ENCODE assay signal across 8 cellular contexts in the genomic region with DNA sequence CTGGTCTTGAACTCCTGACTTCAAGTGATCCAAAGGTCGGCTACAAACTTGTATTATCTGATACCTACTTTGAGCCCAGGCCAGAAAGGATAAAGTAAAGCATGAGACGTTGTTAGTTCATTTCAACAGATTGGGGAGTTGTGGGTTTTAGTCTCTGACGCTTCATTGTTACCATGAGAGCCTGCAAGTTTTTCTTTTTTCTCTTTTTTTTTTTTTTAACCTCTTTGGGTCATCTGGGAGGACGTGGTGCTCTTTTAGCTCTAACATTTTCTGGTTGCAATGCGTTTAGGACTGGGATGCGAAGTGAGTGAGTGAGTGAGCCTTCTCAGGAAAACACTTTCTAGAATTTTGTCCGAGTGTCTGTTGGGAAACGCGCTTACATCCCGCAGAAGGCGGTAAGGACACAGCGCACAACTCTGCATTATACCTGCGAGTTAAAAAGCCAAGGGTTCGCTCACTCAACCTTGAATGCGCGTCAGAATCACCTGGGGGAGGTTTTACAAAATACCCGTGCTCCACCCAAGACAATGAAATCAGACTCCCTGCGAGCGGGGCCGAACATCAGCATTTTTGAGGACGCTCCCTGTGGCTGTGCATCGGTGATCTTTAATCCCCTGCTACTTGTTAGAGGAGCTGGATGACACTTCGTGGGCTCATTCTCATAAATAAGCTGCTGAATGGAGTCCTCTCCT. TPM values are rescaled to one million over a fixed set of nuclear protein-coding genes. Genes with fewer than 3 reads are reported as not detected.
A peak's percentile ranks its signal among the peaks of the same experiment; 100 is the strongest.
DNase-seq lines count a peak whose midpoint lies in the region; ATAC-seq and TF ChIP-seq lines count a peak whose summit lies in the region.

No MANE protein-coding gene starts in this region.

- no peak overlapping the region for H2BK120ac ChIP-seq in mesendoderm (ENCODE audit: low read depth, low read length)

- no peak overlapping the region for H3K23ac ChIP-seq in mesendoderm (ENCODE audit: low read length)

- peak overlapping the region; percentile 21 for H2BK5ac ChIP-seq in mesendoderm (ENCODE audit: low read length)

- peak; percentile 4 to 24 for ATAC-seq in upper lobe of left lung (ENCODE audit: low FRiP score in 2 of 2)
- ATAC-seq in HG03521 (IDR thresholded peaks at IDR 0.05; ENCODE audit: unreplicated experiment): no peak

- no peak overlapping the region for H2AK5ac ChIP-seq in mesendoderm (ENCODE audit: low read length)

- H2BK15ac ChIP-seq in mesendoderm (replicated peaks; ENCODE audit: low read depth): peak overlapping the region; percentile 48

- H3K36me3 ChIP-seq in mesendoderm (ENCODE audit: control insufficient read depth, insufficient read depth, low read length): no peaks in the 10 kb centered on the region
- peaks cover 0 to 10% (median 0%) of the 10 kb centered on the region in 4 donors for H3K36me3 ChIP-seq in upper lobe of left lung

- WGBS in mesendoderm (ENCODE audit: extremely low coverage, insufficient coverage, low lambda C conversion rate): no CpG with 5 or more reads among the region's 23 CpGs
- WGBS in upper lobe of left lung, 2 donors: 14 to 21% methylated on average over 23 of the region's 23 CpGs

- H3K9ac ChIP-seq in mesendoderm (ENCODE audit: low read length): peak overlapping the region; percentile 75

- no peaks in the 10 kb centered on the region for H3K9me3 ChIP-seq in upper lobe of left lung

- H3K79me2 ChIP-seq in mesendoderm (ENCODE audit: control insufficient read depth, insufficient read depth, low read length): no peaks in the 10 kb centered on the region

- TF ChIP-seq POLR2A in upper lobe of left lung (IDR thresholded peaks at IDR 0.05): no peak

- H3K18ac ChIP-seq in mesendoderm (ENCODE audit: low read length): peak overlapping the region; percentile 90

- peak overlapping the region; percentile 34 for H3K4me2 ChIP-seq in mesendoderm (ENCODE audit: low read length)

- TF ChIP-seq CTCF in coronary artery (IDR thresholded peaks at IDR 0.05): no peak
- no peak for TF ChIP-seq CTCF in upper lobe of left lung (IDR thresholded peaks at IDR 0.05)

- H3K79me1 ChIP-seq in mesendoderm (ENCODE audit: low read length): no peaks in the 10 kb centered on the region

- peak overlapping the region; percentile 76 for H3K4ac ChIP-seq in mesendoderm (ENCODE audit: low read depth, low read length)

- H4K8ac ChIP-seq in mesendoderm (ENCODE audit: low read depth, low read length): peak overlapping the region; percentile 57

- H3K4me1 ChIP-seq in mesendoderm (ENCODE audit: control insufficient read depth, low read depth, low read length) (no peaks in the 10 kb centered on the region), upper lobe of left lung (peaks cover 12 to 33% (median 22%) of the 10 kb centered on the region in 4 donors)

- TF ChIP-seq EP300 in upper lobe of left lung (IDR thresholded peaks at IDR 0.05): no peak

- peak overlapping the region; percentile 95 for H3K56ac ChIP-seq in mesendoderm (ENCODE audit: low read length)

- H4K5ac ChIP-seq in mesendoderm (ENCODE audit: low read length): peak overlapping the region; percentile 21

- H3K27me3 ChIP-seq in mesendoderm (ENCODE audit: insufficient read depth, low read length, poor library complexity) (no peaks in the 10 kb centered on the region), upper lobe of left lung (no peaks in the 10 kb centered on the region)

- DNase-seq in activated gamma-delta T cell treated with Interleukin-2 at 50 U/mL for 16 hours: peak; percentile 9
- no peak for DNase-seq in activated gamma-delta T cell (lab: John Stamatoyannopoulos, UW)
- peak; percentile 3 for DNase-seq in RPMI7951 (ENCODE audit: low read depth)
- no peak for DNase-seq in coronary artery (ENCODE audit: low spot score)
- DNase-seq in mesendoderm: peak; percentile 68
- peak in 1 of 2 donors; percentile 42 for DNase-seq in upper lobe of left lung
- DNase-seq in NCI-H1048 (lab: John Stamatoyannopoulos, UW): no peak

- H3K4me3 ChIP-seq in coronary artery (peak overlapping the region; percentile 95), mesendoderm (ENCODE audit: low read length) (peak overlapping the region; percentile 20), upper lobe of left lung (peak overlapping the region; percentile 58 to 89 (median 66))

- peak overlapping the region; percentile 92 to 98 for H3K27ac ChIP-seq in coronary artery
- H3K27ac ChIP-seq in mesendoderm (ENCODE audit: low read depth, low read length): peak overlapping the region; percentile 71
- peak overlapping the region; percentile 95 to 98 (median 97) for H3K27ac ChIP-seq in upper lobe of left lung

RNA-seq across cellular contexts. Expression of gene RNF135, which starts 0.7 kb away (rescaled TPM):
- total RNA-seq in RPMI7951 (2014; rRNA removed; shearing (Covaris generic)): 8.4 and 10.4 TPM in 2 replicates
- polyA plus RNA-seq in mesendoderm (2013, experiment 1 of 2): 5.7 TPM
- 5.4 TPM for polyA plus RNA-seq in mesendoderm (2013, experiment 2 of 2)
- total RNA-seq in upper lobe of left lung: 10 to 100 TPM; 24.9 to 70.2 (median 32.5) TPM

RNA-seq across cellular contexts. Expression of gene ADAP2, which starts 48.4 kb away (rescaled TPM):
- 0.20 TPM in 1 of 2 replicates, not detected in the other for total RNA-seq in RPMI7951 (2014; rRNA removed; shearing (Covaris generic))
- polyA plus RNA-seq in mesendoderm (2013, experiment 1 of 2): 0.42 TPM
- polyA plus RNA-seq in mesendoderm (2013, experiment 2 of 2): 0.34 TPM
- total RNA-seq in upper lobe of left lung: 10 to 100 TPM; 15.8 to 54.5 (median 25.2) TPM

Comparison
In these comparisons a context has a peak if more than half of its experiments do, and no peak if none do; other contexts are left out.
1. DNase-seq: peak in activated gamma-delta T cell treated with Interleukin-2 at 50 U/mL for 16 hours (single experiment), RPMI7951 (single experiment) and mesendoderm (single experiment); none in activated gamma-delta T cell (single experiment), coronary artery (single experiment) and NCI-H1048 (single experiment).
2. H3K4me3 ChIP-seq: peak in every context shown above with its lines; median percentile 95 in coronary artery; 66 in upper lobe of left lung; 20 in mesendoderm.
3. RNA of gene ADAP2, which starts 48.4 kb away (total RNA-seq): 15.8 to 54.5 TPM in upper lobe of left lung; 0.20 TPM in RPMI7951; every median in the first group is over 10 times any median in the second.
4. Peak in every context shown above with its lines, with median percentiles within 50 percentile points of each other: H3K27ac ChIP-seq.